ENCODE assay signal across 8 cellular contexts in the genomic region with DNA sequence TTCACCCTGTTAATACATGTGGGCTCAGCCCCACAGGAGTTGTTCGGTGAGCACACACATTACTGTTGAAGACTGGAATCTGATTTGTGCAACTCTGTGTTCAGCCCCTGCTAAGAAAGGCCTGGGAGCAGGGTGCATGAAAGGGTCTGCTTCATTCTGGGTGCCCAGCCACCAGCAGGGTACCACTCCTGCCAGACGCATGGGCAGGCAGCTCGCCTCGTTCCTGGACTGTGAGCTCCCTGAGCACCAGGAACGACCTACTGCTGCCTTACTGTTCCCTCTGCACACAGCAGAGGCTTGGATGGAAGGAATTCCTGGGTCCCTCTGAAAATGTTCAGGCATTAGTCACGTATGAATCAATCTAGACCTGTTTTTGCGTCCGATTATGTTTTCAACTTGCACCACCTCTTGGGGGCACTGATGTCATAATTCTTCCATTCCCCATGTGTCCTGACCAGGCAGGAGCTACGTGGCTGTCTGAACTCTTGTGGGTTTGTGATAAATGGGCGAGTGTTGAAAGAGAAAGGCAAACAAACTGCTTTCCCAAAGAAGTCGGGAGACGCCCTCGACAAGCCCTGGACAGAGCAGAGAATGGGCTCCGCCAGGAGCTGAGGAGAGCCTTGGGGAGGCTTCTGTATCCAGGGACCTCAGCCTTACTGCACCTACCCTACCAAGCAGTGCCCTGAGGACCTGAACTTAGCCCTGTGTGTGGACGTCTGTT.
DNase-seq lines count a peak whose midpoint lies in the region; ATAC-seq, FAIRE-seq and TF ChIP-seq lines count a peak whose summit lies in the region.

No MANE protein-coding gene starts in this region.

- peak overlapping the region; percentile 49 for H3K27ac ChIP-seq in CD8-positive, alpha-beta memory T cell (ENCODE audit: low read depth, low read length)
- H3K27ac ChIP-seq in HCT116 (ENCODE audit: low read depth, low read length) (no peak overlapping the region), kidney (ENCODE audit: low read depth in 2 of 2, low read length in 2 of 2) (peak overlapping the region; percentile 38 to 57), upper lobe of left lung (peak overlapping the region; percentile 59 to 81 (median 79))

- H3K4me3 ChIP-seq in CD8-positive, alpha-beta memory T cell (ENCODE audit: low read length), result peak overlapping the region; percentile 14
- H3K4me3 ChIP-seq in HCT116 (replicated peaks in 1 of 2; ENCODE audit: low read depth in 1 of 2, low read length in 2 of 2), result no peak overlapping the region
- H3K4me3 ChIP-seq in kidney (ENCODE audit: low read length in 2 of 2), result peak overlapping the region in 1 of 2 donors; percentile 7
- no peak overlapping the region for H3K4me3 ChIP-seq in upper lobe of left lung

- H3K9me3 ChIP-seq in CD8-positive, alpha-beta memory T cell (ENCODE audit: low read length), result no peaks in the 10 kb centered on the region
- H3K9me3 ChIP-seq in HCT116 (ENCODE audit: control insufficient read depth in 1 of 2, insufficient read depth in 1 of 2, low read depth in 1 of 2, low read length in 2 of 2) (no peaks in the 10 kb centered on the region), kidney (ENCODE audit: control insufficient read depth in 1 of 2, low read length in 2 of 2) (no peaks in the 10 kb centered on the region), upper lobe of left lung (no peaks in the 10 kb centered on the region)

- peak overlapping the region in 2 of 8 donors; percentile 18 to 21 for H3K27ac Mint-ChIP-seq in CD8-positive, alpha-beta memory T cell

- H3K9ac ChIP-seq in HCT116 (ENCODE audit: low read length) (no peak overlapping the region), kidney (ENCODE audit: low read length in 2 of 2) (no peak overlapping the region)

- peak in 1 of 4 donors; percentile 2 for TF ChIP-seq EP300 in upper lobe of left lung (IDR thresholded peaks at IDR 0.05)

- no peaks in the 10 kb centered on the region for H3K9me3 Mint-ChIP-seq in CD8-positive, alpha-beta memory T cell

- CTCF ChIA-PET in CD8-positive, alpha-beta memory T cell (lab: Charles Lee), result no interaction called here
- CTCF ChIA-PET in HCT116 (lab: Charles Lee), result interaction anchor here (0.7 kb wide), 1 partner anchor 9 kb away, joined by 3 read pairs; no protein-coding TSS in a partner anchor

- H3K4me3 Mint-ChIP-seq in CD8-positive, alpha-beta memory T cell, result peak overlapping the region in 3 of 7 donors; percentile 9 to 61 (median 47)

- H3K79me2 ChIP-seq in HCT116 (ENCODE audit: insufficient read depth, low read length), result no peaks in the 10 kb centered on the region

- H3K4me1 Mint-ChIP-seq in CD8-positive, alpha-beta memory T cell, result peaks cover 11 to 17% (median 16%) of the 10 kb centered on the region in 3 donors

- intact Hi-C loops in HCT116 (cut with micrococcal nuclease) (no loop called here), kidney (cut with DNase I) (no loop called here)

- H3K4me1 ChIP-seq in CD8-positive, alpha-beta memory T cell (ENCODE audit: insufficient read depth, low read length), result peaks cover 21% of the 10 kb centered on the region
- peaks cover 7 to 25% of the 10 kb centered on the region in 2 experiments for H3K4me1 ChIP-seq in HCT116 (ENCODE audit: control insufficient read depth in 1 of 2, insufficient read depth in 2 of 2, low read length in 2 of 2)
- H3K4me1 ChIP-seq in kidney (ENCODE audit: control insufficient read depth in 1 of 2, insufficient read depth in 1 of 2, low read depth in 1 of 2, low read length in 2 of 2), result peaks cover 0 to 24% of the 10 kb centered on the region in 2 donors
- H3K4me1 ChIP-seq in upper lobe of left lung, result peaks cover 19 to 34% (median 24%) of the 10 kb centered on the region in 4 donors

- no TSS peak for BruUV-seq in HCT116 (replicated peaks; lab: Mats Ljungman, UMichigan)

- H3K36me3 ChIP-seq in CD8-positive, alpha-beta memory T cell (ENCODE audit: insufficient read depth, low read length), result no peaks in the 10 kb centered on the region
- no peaks in the 10 kb centered on the region for H3K36me3 ChIP-seq in HCT116 (ENCODE audit: control insufficient read depth in 1 of 2, insufficient read depth in 2 of 2, low read length in 2 of 2)
- H3K36me3 ChIP-seq in kidney (ENCODE audit: control insufficient read depth in 1 of 2, insufficient read depth in 2 of 2, low read length in 2 of 2), result no peaks in the 10 kb centered on the region
- no peaks in the 10 kb centered on the region for H3K36me3 ChIP-seq in upper lobe of left lung

- peak overlapping the region; percentile 52 for H3K4me2 ChIP-seq in HCT116 (ENCODE audit: low read length)

- peaks cover 21 to 25% of the 10 kb centered on the region in 2 donors for H3K27me3 Mint-ChIP-seq in CD8-positive, alpha-beta memory T cell

- POLR2A ChIA-PET in CD8-positive, alpha-beta memory T cell (lab: Charles Lee), result no interaction called here
- POLR2A ChIA-PET in HCT116 (lab: Charles Lee), result no interaction called here

- no peak for FAIRE-seq in kidney (lab: Jason Lieb, UNC)

- peak in 1 of 3 experiments; percentile 25; a peak in 1 of 6 replicates for TF ChIP-seq CTCF in HCT116 (IDR thresholded peaks at IDR 0.05 in 2 of 3, conservative IDR thresholded peaks at IDR 0.05 in 1 of 3; ENCODE audit: borderline replicate concordance in 1 of 3, insufficient read depth in 1 of 3, low read depth in 2 of 3, low read length in 2 of 3)
- no peak for TF ChIP-seq CTCF in kidney (IDR thresholded peaks at IDR 0.05; ENCODE audit: borderline replicate concordance, extremely low read depth, insufficient read depth)
- TF ChIP-seq CTCF in upper lobe of left lung (IDR thresholded peaks at IDR 0.05), result peak in 2 of 6 experiments; percentile 16 to 32

- no peak for DNase-seq in CD8-positive, alpha-beta memory T cell
- peak; percentile 38 for DNase-seq in HCT116 (ENCODE audit: low read depth, low spot score)
- peak; percentile 78 for DNase-seq in UCSD-AML1 (lab: John Stamatoyannopoulos, UW; ENCODE audit: unreplicated experiment)
- no peak for DNase-seq in kidney
- DNase-seq in upper lobe of left lung, result peak in 1 of 2 donors; percentile 80
- DNase-seq in cortex of kidney (lab: John Stamatoyannopoulos, UW), result no peak
- no peak for DNase-seq in NAMALWA (ENCODE audit: low spot score)

- peak; percentile 74 for TF ChIP-seq RAD21 in HCT116 (IDR thresholded peaks at IDR 0.05; ENCODE audit: low read depth)

- peak; percentile 80 for ATAC-seq in HCT116
- ATAC-seq in upper lobe of left lung (ENCODE audit: low FRiP score in 2 of 2), result peak; percentile 77 to 82
- ATAC-seq in HG02885 (IDR thresholded peaks at IDR 0.05; ENCODE audit: poor library complexity, unreplicated experiment), result no peak

- H2AFZ ChIP-seq in HCT116 (ENCODE audit: low read depth, low read length, poor library complexity, severe bottlenecking), result peak overlapping the region; percentile 88

- WGBS in upper lobe of left lung, 2 donors, result 12 to 26% methylated on average over 10 to 14 of the region's 15 CpGs

- RAD21 ChIA-PET in HCT116 (lab: Charles Lee; ENCODE audit: low non-redundant PET in 1 of 2, low total read pairs in 2 of 2, uncharacterized antibody in 2 of 2, unreplicated experiment in 2 of 2), result no interaction called here

- TF ChIP-seq POLR2A in HCT116 (IDR thresholded peaks at IDR 0.05; ENCODE audit: borderline replicate concordance, extremely low read depth, insufficient read depth, insufficient read length), result no peak
- TF ChIP-seq POLR2A in upper lobe of left lung (IDR thresholded peaks at IDR 0.05), result peak in 1 of 4 donors; percentile 48

- H3K9me2 ChIP-seq in HCT116 (ENCODE audit: insufficient read depth), result no peaks in the 10 kb centered on the region

- H4K20me1 ChIP-seq in HCT116 (ENCODE audit: insufficient read depth), result no peaks in the 10 kb centered on the region

- peaks cover 0 to 4% (median 0%) of the 10 kb centered on the region in 3 donors for H3K36me3 Mint-ChIP-seq in CD8-positive, alpha-beta memory T cell

- H3K27me3 ChIP-seq in CD8-positive, alpha-beta memory T cell (ENCODE audit: insufficient read depth, low read length, poor library complexity, severe bottlenecking), result no peaks in the 10 kb centered on the region
- no peaks in the 10 kb centered on the region for H3K27me3 ChIP-seq in HCT116 (ENCODE audit: insufficient read depth, low read length)
- H3K27me3 ChIP-seq in upper lobe of left lung, result no peaks in the 10 kb centered on the region

TF ChIP-seq in HCT116, 20 proteins besides CTCF, POLR2A, EP300 and RAD21 (continues in another document):
- TF ChIP-seq, protein P1, sequence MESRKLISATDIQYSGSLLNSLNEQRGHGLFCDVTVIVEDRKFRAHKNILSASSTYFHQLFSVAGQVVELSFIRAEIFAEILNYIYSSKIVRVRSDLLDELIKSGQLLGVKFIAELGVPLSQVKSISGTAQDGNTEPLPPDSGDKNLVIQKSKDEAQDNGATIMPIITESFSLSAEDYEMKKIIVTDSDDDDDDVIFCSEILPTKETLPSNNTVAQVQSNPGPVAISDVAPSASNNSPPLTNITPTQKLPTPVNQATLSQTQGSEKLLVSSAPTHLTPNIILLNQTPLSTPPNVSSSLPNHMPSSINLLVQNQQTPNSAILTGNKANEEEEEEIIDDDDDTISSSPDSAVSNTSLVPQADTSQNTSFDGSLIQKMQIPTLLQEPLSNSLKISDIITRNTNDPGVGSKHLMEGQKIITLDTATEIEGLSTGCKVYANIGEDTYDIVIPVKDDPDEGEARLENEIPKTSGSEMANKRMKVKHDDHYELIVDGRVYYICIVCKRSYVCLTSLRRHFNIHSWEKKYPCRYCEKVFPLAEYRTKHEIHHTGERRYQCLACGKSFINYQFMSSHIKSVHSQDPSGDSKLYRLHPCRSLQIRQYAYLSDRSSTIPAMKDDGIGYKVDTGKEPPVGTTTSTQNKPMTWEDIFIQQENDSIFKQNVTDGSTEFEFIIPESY (IDR thresholded peaks at IDR 0.05; ENCODE audit: extremely low read depth, insufficient replicate concordance, low read length), result no peak

Comparison
In these comparisons a context has a peak if more than half of its experiments do, and no peak if none do; other contexts are left out.
1. DNase-seq: peak in HCT116 (single experiment) and UCSD-AML1 (single experiment); none in CD8-positive, alpha-beta memory T cell (0 of 5), kidney (single experiment), cortex of kidney (single experiment) and NAMALWA (single experiment).